ENCODE assay signal across 8 cellular contexts in genomic region chr14:58362798-58363412, GRCh38. TPM values are rescaled to one million over a fixed set of nuclear protein-coding genes. Genes with fewer than 3 reads are reported as not detected.
DNase-seq lines count a peak whose midpoint lies in the region; ATAC-seq and TF ChIP-seq lines count a peak whose summit lies in the region.

No MANE protein-coding gene starts in this region.

- ATAC-seq in heart right ventricle, result no peak
- no peak for ATAC-seq in GM18517 (IDR thresholded peaks at IDR 0.05; ENCODE audit: unreplicated experiment)

- TF ChIP-seq CTCF in DOHH2 (IDR thresholded peaks at IDR 0.05; ENCODE audit: low read depth, low read length, poor library complexity, severe bottlenecking) (peak; percentile 29), RWPE1 (conservative IDR thresholded peaks at IDR 0.05; ENCODE audit: low read depth) (peak; percentile 36; the same call in 1 of the 2 replicates), heart right ventricle (IDR thresholded peaks at IDR 0.05) (peak in 6 of 9 donors; percentile 33 to 47 (median 38)), lower leg skin (IDR thresholded peaks at IDR 0.05) (no peak)

- no peak overlapping the region for H3K4me2 ChIP-seq in DOHH2 (ENCODE audit: low read length)

- intact Hi-C loops in heart right ventricle (cut with DNase I) (loop anchor here in 2 of 10 donors (10.0 kb wide), 2 partner anchors 58 to 258 kb away; no protein-coding TSS in a partner anchor), lower leg skin (cut with DNase I; ENCODE audit: low total_unique reads) (no loop called here)

- H3K79me2 ChIP-seq in DOHH2 (ENCODE audit: control insufficient read depth, low read length), result no peaks in the 10 kb centered on the region

- H3K9me2 ChIP-seq in DOHH2 (replicated peaks; ENCODE audit: control insufficient read depth, low read length), result no peaks in the 10 kb centered on the region

- POLR2A ChIA-PET in RWPE1 (lab: Yijun Ruan, JAX; ENCODE audit: low non-redundant PET), result no interaction called here

- CTCF ChIA-PET in RWPE1 (lab: Yijun Ruan, JAX), result interaction anchor here (0.6 kb wide), 2 partner anchors 22 to 60 kb away, joined by 4 read pairs; no protein-coding TSS in a partner anchor

- DNase-seq in Jurkat, Clone E6-1 (ENCODE audit: low read depth, low spot score), result peak; percentile 41
- DNase-seq in RWPE1 (ENCODE audit: low spot score) (peak; percentile 26), heart right ventricle (no peak), lower leg skin (ENCODE audit: low spot score in 2 of 2) (no peak), UCSD-AML1 (lab: John Stamatoyannopoulos, UW; ENCODE audit: unreplicated experiment) (no peak), AG20443 (ENCODE audit: low spot score) (no peak)

- no peaks in the 10 kb centered on the region for H3K4me1 ChIP-seq in DOHH2 (ENCODE audit: control insufficient read depth, low read length)
- H3K4me1 ChIP-seq in heart right ventricle, result no peaks in the 10 kb centered on the region

- peaks cover 11% of the 10 kb centered on the region; the same call in 1 of the 2 replicates for H3F3A ChIP-seq in DOHH2 (ENCODE audit: control insufficient read depth, insufficient read depth)

- H3K27me3 ChIP-seq in DOHH2 (ENCODE audit: control insufficient read depth, low read length), result no peaks in the 10 kb centered on the region
- H3K27me3 ChIP-seq in heart right ventricle, result no peaks in the 10 kb centered on the region

- no peak overlapping the region for H3K4me3 ChIP-seq in DOHH2 (ENCODE audit: low read length)
- no peak overlapping the region for H3K4me3 ChIP-seq in Jurkat, Clone E6-1 (ENCODE audit: low read length)
- H3K4me3 ChIP-seq in heart right ventricle, result no peak overlapping the region
- no peak overlapping the region for H3K4me3 ChIP-seq in lower leg skin (ENCODE audit: low read depth, poor library complexity, severe bottlenecking)

- H3K36me3 ChIP-seq in DOHH2 (ENCODE audit: control insufficient read depth, low read length), result peaks cover 76% of the 10 kb centered on the region
- H3K36me3 ChIP-seq in heart right ventricle, result peaks cover 0 to 98% (median 60%) of the 10 kb centered on the region in 9 donors

- TF ChIP-seq POLR2A in lower leg skin (IDR thresholded peaks at IDR 0.05), result no peak

- no peaks in the 10 kb centered on the region for H3K9me3 ChIP-seq in DOHH2 (ENCODE audit: control insufficient read depth, insufficient read depth, low read length)
- H3K9me3 ChIP-seq in heart right ventricle, result no peaks in the 10 kb centered on the region

- no peaks in the 10 kb centered on the region for H4K20me1 ChIP-seq in DOHH2 (ENCODE audit: control insufficient read depth, insufficient read depth, low read depth, low read length)

- 94 to 95% methylated on average over 3 of the region's 3 CpGs for WGBS in heart right ventricle, 2 donors
- WGBS in lower leg skin, 2 donors, result 86 to 95% methylated on average over 3 of the region's 3 CpGs

- no peak overlapping the region for H3K27ac ChIP-seq in DOHH2 (ENCODE audit: low read depth, low read length)
- H3K27ac ChIP-seq in RWPE1, result no peak overlapping the region
- no peak overlapping the region for H3K27ac ChIP-seq in heart right ventricle

RNA-seq across cellular contexts. Expression of gene TOMM20L, which starts 32.8 kb away (rescaled TPM):
- not detected for polyA plus RNA-seq in Jurkat, Clone E6-1 (2012; ENCODE audit: insufficient read depth, insufficient read length)
- not detected for total RNA-seq in heart right ventricle
- not detected for polyA plus RNA-seq in heart right ventricle
- total RNA-seq in lower leg skin, result not detected

Comparison
In these comparisons a context has a peak if more than half of its experiments do, and no peak if none do; other contexts are left out.
1. CTCF ChIP-seq: peak in DOHH2 (single experiment), RWPE1 (single experiment) and heart right ventricle (6 of 9); none in lower leg skin (0 of 3).
2. DNase-seq: peak in Jurkat, Clone E6-1 (single experiment) and RWPE1 (single experiment); none in heart right ventricle (0 of 2), lower leg skin (0 of 2), UCSD-AML1 (single experiment) and AG20443 (single experiment).